Comparison of ENCODE assay signal across 11 cellular contexts in genomic region chr7:49774459-49775064, GRCh38. TPM values are rescaled to one million over a fixed set of nuclear protein-coding genes. Genes with fewer than 3 reads are reported as not detected.
A peak's percentile ranks its signal among the peaks of the same experiment; 100 is the strongest.
DNase-seq lines count a peak whose midpoint lies in the region; ATAC-seq and TF ChIP-seq lines count a peak whose summit lies in the region.
"Had no signal": no experiment of that assay in that cellular context is flagged by ENCODE, and none has a peak within 500 bp of the region (broad histone marks: within the 10 kb centered on the region; RNA-seq: fewer than 3 reads in every experiment).

No MANE protein-coding gene starts in this region.

- H3K36me3 ChIP-seq in iPS-20b (ENCODE audit: insufficient read depth, low read depth, low read length): no peaks in the 10 kb centered on the region

- intact Hi-C loops in sciatic nerve (cut with DNase I): no loop called here

- H3K4me3 Mint-ChIP-seq in T-helper 17 cell: no peak overlapping the region
- H3K4me3 Mint-ChIP-seq: natural killer cell had no signal

- no peak for DNase-seq in GM12865 (ENCODE audit: low read depth)
- DNase-seq in astrocyte of the hippocampus (ENCODE audit: low read depth, low spot score): peak; percentile 11
- no peak for DNase-seq in sciatic nerve (ENCODE audit: low spot score)
- no peak for DNase-seq in T-helper 17 cell
- no peak for DNase-seq in NOMO-1 treated with dmso at 0.1 percent for 144 hours (lab: John Stamatoyannopoulos, UW; ENCODE audit: unreplicated experiment)
- no peak for DNase-seq in NOMO-1 (lab: John Stamatoyannopoulos, UW; ENCODE audit: unreplicated experiment in 2 of 2)
- no peak for DNase-seq in erythroblast (lab: John Stamatoyannopoulos, UW)
- DNase-seq: natural killer cell had no signal

- peak; percentile 34 for ATAC-seq in sciatic nerve
- ATAC-seq in T-helper 17 cell: no peak
- ATAC-seq: natural killer cell had no signal

- TF ChIP-seq POLR2A in erythroblast (IDR thresholded peaks at IDR 0.05; ENCODE audit: low read length): no peak

- H3K36me3 Mint-ChIP-seq in T-helper 17 cell (ENCODE audit: low read depth): peaks cover 2% of the 10 kb centered on the region

- H3K27ac Mint-ChIP-seq in T-helper 17 cell: no peak overlapping the region
- H3K27ac Mint-ChIP-seq: activated naive CD4-positive, alpha-beta T cell treated with anti-CD3 and anti-CD28 coated beads, Interleukin-2, amount 50 U/mL, for 72 hours; natural killer cell had no signal

- H3K27me3 Mint-ChIP-seq in T-helper 17 cell: peaks cover 57% of the 10 kb centered on the region

- peaks cover 82% of the 10 kb centered on the region for H3K27me3 ChIP-seq in iPS-20b (ENCODE audit: insufficient read depth, low read length)

- no peaks in the 10 kb centered on the region for H3K4me1 Mint-ChIP-seq in T-helper 17 cell

- H3K4me3 ChIP-seq in GM12865 (ENCODE audit: low read depth, low read length): peak overlapping the region; percentile 10; the same call in 1 of the 2 replicates
- H3K4me3 ChIP-seq in iPS-20b (ENCODE audit: low read length): peak overlapping the region; percentile 75

- no peak overlapping the region for H3K9ac ChIP-seq in iPS-20b (ENCODE audit: low read depth, low read length)

- no peak for TF ChIP-seq CTCF in GM12865 (IDR thresholded peaks at IDR 0.05; ENCODE audit: insufficient read depth, low read depth, low read length, missing control alignments)

- H3K4me1 ChIP-seq in iPS-20b (ENCODE audit: insufficient read depth, low read length): peaks cover 7% of the 10 kb centered on the region; the same call in 1 of the 2 replicates

- H3K27ac ChIP-seq in iPS-20b (ENCODE audit: low read length): no peak overlapping the region
- H3K27ac ChIP-seq: VCaP had no signal

- H3K9me3 ChIP-seq in iPS-20b (ENCODE audit: insufficient read depth, low read depth, low read length) (no peaks in the 10 kb centered on the region; the same call in 1 of the 2 replicates), T-helper 17 cell (ENCODE audit: control insufficient read depth, low read length, poor library complexity, severe bottlenecking) (no peaks in the 10 kb centered on the region)

RNA-seq across cellular contexts. Expression of gene VWC2, which starts 1.1 kb away (rescaled TPM):
- 0.09 TPM for total RNA-seq in sciatic nerve
- not detected for total RNA-seq in T-helper 17 cell
- total RNA-seq: activated naive CD4-positive, alpha-beta T cell treated with anti-CD3 and anti-CD28 coated beads, Interleukin-2, amount 50 U/mL, for 72 hours; natural killer cell had no signal
